In the genomic region with DNA sequence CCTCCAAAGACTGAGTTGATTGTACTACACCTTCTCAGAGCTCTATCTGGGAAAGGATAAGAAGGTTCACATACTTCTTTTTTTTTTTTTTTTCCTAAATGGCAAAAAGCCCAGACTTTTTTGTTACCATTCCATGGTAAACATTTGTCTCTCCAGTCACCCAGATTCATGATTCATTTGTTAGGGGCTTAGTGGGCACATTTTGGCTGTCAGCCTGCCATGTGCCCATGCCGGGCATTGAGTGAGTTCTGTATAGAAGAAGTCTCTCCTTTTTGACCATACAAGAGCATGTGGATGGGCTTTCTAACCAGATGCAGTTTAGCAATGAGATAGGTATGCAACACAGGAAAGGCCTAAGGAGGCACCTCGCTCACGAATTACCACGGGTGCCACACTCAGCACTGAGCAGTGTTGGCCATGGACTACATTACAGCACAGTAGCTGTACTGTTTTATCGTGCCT, we compare ENCODE assay signal across 1 cellular context.
TF ChIP-seq lines count a peak whose summit lies in the region.

No MANE protein-coding gene starts in this region.

TF ChIP-seq in H1, 55 proteins besides CTCF, POLR2A, EP300 and RAD21:
- TF ChIP-seq RFX5 (IDR thresholded peaks at IDR 0.05; ENCODE audit: borderline replicate concordance, low read depth, low read length) (no peak), HDAC2 (IDR thresholded peaks at IDR 0.05; ENCODE audit: borderline replicate concordance in 1 of 2, low read depth in 2 of 2, low read length in 2 of 2) (no peak), GABPA (IDR thresholded peaks at IDR 0.05; ENCODE audit: borderline replicate concordance, insufficient read depth, low read length) (no peak), KDM5A (IDR thresholded peaks at IDR 0.05; ENCODE audit: low read length) (no peak), MAFK (IDR thresholded peaks at IDR 0.05; ENCODE audit: low read depth, low read length) (no peak), SIRT6 (IDR thresholded peaks at IDR 0.05; ENCODE audit: low read length) (no peak), CHD1 (IDR thresholded peaks at IDR 0.05; ENCODE audit: low read depth, low read length) (no peak), POU5F1 (IDR thresholded peaks at IDR 0.05; ENCODE audit: low read depth, low read length) (no peak), TEAD4 (IDR thresholded peaks at IDR 0.05; ENCODE audit: low read depth, low read length) (no peak), BCL11A (IDR thresholded peaks at IDR 0.05; ENCODE audit: low read depth in 2 of 2, low read length in 2 of 2) (no peak), POLR2AphosphoS5 (IDR thresholded peaks at IDR 0.05; ENCODE audit: low read depth, low read length) (no peak), JUN (IDR thresholded peaks at IDR 0.05; ENCODE audit: low read depth, low read length) (no peak), RXRA (IDR thresholded peaks at IDR 0.05; ENCODE audit: insufficient read depth, low read depth, low read length) (no peak), TBP (IDR thresholded peaks at IDR 0.05; ENCODE audit: low read depth, low read length) (no peak)
- TF ChIP-seq, protein P1, sequence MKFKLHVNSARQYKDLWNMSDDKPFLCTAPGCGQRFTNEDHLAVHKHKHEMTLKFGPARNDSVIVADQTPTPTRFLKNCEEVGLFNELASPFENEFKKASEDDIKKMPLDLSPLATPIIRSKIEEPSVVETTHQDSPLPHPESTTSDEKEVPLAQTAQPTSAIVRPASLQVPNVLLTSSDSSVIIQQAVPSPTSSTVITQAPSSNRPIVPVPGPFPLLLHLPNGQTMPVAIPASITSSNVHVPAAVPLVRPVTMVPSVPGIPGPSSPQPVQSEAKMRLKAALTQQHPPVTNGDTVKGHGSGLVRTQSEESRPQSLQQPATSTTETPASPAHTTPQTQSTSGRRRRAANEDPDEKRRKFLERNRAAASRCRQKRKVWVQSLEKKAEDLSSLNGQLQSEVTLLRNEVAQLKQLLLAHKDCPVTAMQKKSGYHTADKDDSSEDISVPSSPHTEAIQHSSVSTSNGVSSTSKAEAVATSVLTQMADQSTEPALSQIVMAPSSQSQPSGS (IDR thresholded peaks at IDR 0.05; ENCODE audit: low read length) = no peak
